ENCODE assay signal across 8 cellular contexts in the genomic region with DNA sequence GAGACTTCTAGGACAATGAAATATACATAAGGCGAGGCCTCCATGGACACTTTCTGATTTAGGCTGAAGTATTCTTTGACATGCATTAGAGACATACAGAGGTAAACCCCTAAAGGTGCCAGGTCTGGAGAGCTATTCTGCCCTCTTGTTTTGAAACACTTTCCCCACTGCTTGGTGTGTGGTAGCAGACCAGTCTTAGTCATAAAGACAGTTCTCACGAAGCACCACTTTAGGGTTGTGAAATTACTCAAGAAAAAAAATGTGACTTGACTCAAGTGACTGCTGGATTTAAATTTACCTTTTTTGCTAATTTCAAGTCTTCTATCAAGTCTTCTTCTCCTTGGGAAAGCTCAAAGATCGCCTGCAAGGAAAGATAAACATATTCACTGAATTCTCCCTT. TPM values are rescaled to one million over a fixed set of nuclear protein-coding genes. Genes with fewer than 3 reads are reported as not detected.
DNase-seq lines count a peak whose midpoint lies in the region; ATAC-seq, FAIRE-seq and TF ChIP-seq lines count a peak whose summit lies in the region.
"Had no signal": no experiment of that assay in that cellular context is flagged by ENCODE, and none has a peak within 500 bp of the region (broad histone marks: within the 10 kb centered on the region; RNA-seq: fewer than 3 reads in every experiment).

No MANE protein-coding gene starts in this region.

- H3K27me3 ChIP-seq in pancreas = no peaks in the 10 kb centered on the region

- TF ChIP-seq CTCF in pancreas (IDR thresholded peaks at IDR 0.05) = no peak

- peak overlapping the region; percentile 80 for H3K27ac Mint-ChIP-seq in activated CD4-positive, alpha-beta T cell treated with anti-CD3 and anti-CD28 coated beads, Interleukin-2, amount 10 ng/mL, durations not matched to agents 24 days and 14 days

- H3K4me3 Mint-ChIP-seq in activated CD4-positive, alpha-beta T cell treated with anti-CD3 and anti-CD28 coated beads, Interleukin-2, amount 10 ng/mL, durations not matched to agents 24 days and 14 days = peak overlapping the region; percentile 67

- intact Hi-C loops in activated CD4-positive, alpha-beta T cell treated with anti-CD3 and anti-CD28 coated beads, Interleukin-2, amount 10 ng/mL, durations not matched to agents 24 days and 14 days (cut with micrococcal nuclease) = loop anchor here (1.0 kb wide), 4 partner anchors 28 to 163 kb away; no protein-coding TSS in a partner anchor
- intact Hi-C loops in pancreas (cut with DNase I) = no loop called here
- intact Hi-C loops in posterior vena cava (cut with DNase I) = no loop called here

- no peaks in the 10 kb centered on the region for H3K9me3 ChIP-seq in pancreas

- 47 to 55% methylated on average over 3 of the region's 3 CpGs for WGBS in pancreas, 2 donors

- FAIRE-seq in pancreas (lab: Jason Lieb, UNC) = no peak

- H3K4me1 Mint-ChIP-seq in activated CD4-positive, alpha-beta T cell treated with anti-CD3 and anti-CD28 coated beads, Interleukin-2, amount 10 ng/mL, durations not matched to agents 24 days and 14 days = peaks cover 62% of the 10 kb centered on the region

- DNase-seq in activated CD4-positive, alpha-beta T cell treated with anti-CD3 and anti-CD28 coated beads, Interleukin-2, amount 10 ng/mL, durations not matched to agents 24 days and 14 days = peak; percentile 82
- DNase-seq in stimulated activated CD4-positive, alpha-beta T cell treated with anti-CD3 and anti-CD28 coated beads, Interleukin-15, amount 100 ng/mL, for 24 hours = peak; percentile 48
- DNase-seq in substantia nigra (lab: John Stamatoyannopoulos, UW) = no peak
- no peak for DNase-seq in pancreas
- no peak for DNase-seq in posterior vena cava (ENCODE audit: low spot score)
- DNase-seq: NCI-H1436 had no signal

- H3K36me3 Mint-ChIP-seq in activated CD4-positive, alpha-beta T cell treated with anti-CD3 and anti-CD28 coated beads, Interleukin-2, amount 10 ng/mL, durations not matched to agents 24 days and 14 days (ENCODE audit: low read depth) = peaks cover 75% of the 10 kb centered on the region

- H3K9me3 Mint-ChIP-seq in activated CD4-positive, alpha-beta T cell treated with anti-CD3 and anti-CD28 coated beads, Interleukin-2, amount 10 ng/mL, durations not matched to agents 24 days and 14 days = peaks cover 6% of the 10 kb centered on the region

- peaks cover 0 to 15% (median 0%) of the 10 kb centered on the region in 3 donors for H3K36me3 ChIP-seq in pancreas

- ATAC-seq in GM18909 (IDR thresholded peaks at IDR 0.05; ENCODE audit: poor library complexity, unreplicated experiment) (peak; percentile 87), HG02870 (IDR thresholded peaks at IDR 0.05; ENCODE audit: unreplicated experiment) (peak; percentile 89), pancreas (no peak)

- peaks cover 8 to 49% (median 47%) of the 10 kb centered on the region in 3 donors for H3K4me1 ChIP-seq in pancreas

- H3K4me3 ChIP-seq in pancreas = no peak overlapping the region

- H3K27ac ChIP-seq in substantia nigra (ENCODE audit: low read depth, low read length, poor library complexity, severe bottlenecking) (no peak overlapping the region), pancreas (peak overlapping the region in 1 of 4 donors; percentile 51)

- H3K27me3 Mint-ChIP-seq in activated CD4-positive, alpha-beta T cell treated with anti-CD3 and anti-CD28 coated beads, Interleukin-2, amount 10 ng/mL, durations not matched to agents 24 days and 14 days = no peaks in the 10 kb centered on the region

RNA-seq across cellular contexts. Expression of gene ARHGEF3, which starts 48.5 kb away (rescaled TPM):
- total RNA-seq in activated CD4-positive, alpha-beta T cell treated with anti-CD3 and anti-CD28 coated beads, Interleukin-2, amount 10 ng/mL, durations not matched to agents 24 days and 14 days = 52.7 and 54.4 TPM in 2 replicates
- total RNA-seq in pancreas = 10 to 100 TPM; 12.6 to 36.5 (median 26.8) TPM
- 10 to 100 TPM; 11.4 to 11.8 TPM for polyA plus RNA-seq in pancreas
- total RNA-seq in posterior vena cava = 10 to 100 TPM; 20.3 to 24.2 TPM

Comparison
In these comparisons a context has a peak if more than half of its experiments do, and no peak if none do; other contexts are left out.
1. ATAC-seq: peak in GM18909 (single experiment) and HG02870 (single experiment); none in pancreas (0 of 4).
2. DNase-seq: peak in activated CD4-positive, alpha-beta T cell treated with anti-CD3 and anti-CD28 coated beads, Interleukin-2, amount 10 ng/mL, durations not matched to agents 24 days and 14 days (single experiment) and stimulated activated CD4-positive, alpha-beta T cell treated with anti-CD3 and anti-CD28 coated beads, Interleukin-15, amount 100 ng/mL, for 24 hours (single experiment); none in substantia nigra (0 of 49), pancreas (0 of 6) and posterior vena cava (single experiment).